ENCODE assay signal across 2 cellular contexts in the genomic region with DNA sequence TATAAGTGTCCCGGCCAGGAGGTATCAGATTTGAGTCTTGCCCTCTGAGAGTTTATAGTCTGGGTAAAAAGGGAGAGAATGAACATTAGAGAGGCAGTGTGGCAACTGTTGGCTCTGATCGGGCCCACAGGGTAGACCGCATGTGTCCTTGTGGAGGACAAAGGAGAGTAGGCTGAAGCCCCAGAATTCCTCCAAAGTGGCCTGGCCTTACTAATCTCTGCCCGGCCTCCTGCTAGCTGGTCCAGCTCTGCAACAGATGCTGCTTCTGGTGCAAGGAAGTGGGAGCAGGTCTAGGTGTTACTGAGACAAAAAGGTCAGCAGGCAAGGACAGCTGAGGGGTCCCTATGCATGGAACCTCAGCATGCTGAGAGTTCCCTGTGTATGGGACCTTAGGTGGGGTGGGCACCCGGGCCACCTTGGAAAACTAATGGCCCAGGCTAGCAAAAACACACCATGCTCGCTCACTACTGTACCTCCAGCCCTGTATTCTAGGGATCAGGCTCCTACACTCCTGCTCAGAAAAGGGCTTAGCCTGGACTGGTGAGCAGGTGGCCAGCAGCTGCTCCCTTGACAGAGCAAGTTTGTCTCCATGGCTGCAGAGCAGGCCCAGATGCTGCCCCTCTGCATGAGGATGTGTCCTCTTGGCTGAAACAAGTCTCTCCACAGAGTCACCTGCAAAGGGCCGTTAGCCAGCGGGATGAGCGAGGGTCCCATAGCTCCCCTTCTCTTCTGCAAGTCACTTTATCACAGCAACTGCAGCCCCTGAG.
TF ChIP-seq lines count a peak whose summit lies in the region.

No MANE protein-coding gene starts in this region.

TF ChIP-seq in H1, 55 proteins besides CTCF, POLR2A, EP300 and RAD21:
- TF ChIP-seq TEAD4 (IDR thresholded peaks at IDR 0.05; ENCODE audit: low read depth, low read length) (no peak), SUZ12 (IDR thresholded peaks at IDR 0.05; ENCODE audit: low read length) (no peak)

TF ChIP-seq in WTC11, 78 proteins besides CTCF, POLR2A, EP300 and RAD21:
- TF ChIP-seq, protein P1, sequence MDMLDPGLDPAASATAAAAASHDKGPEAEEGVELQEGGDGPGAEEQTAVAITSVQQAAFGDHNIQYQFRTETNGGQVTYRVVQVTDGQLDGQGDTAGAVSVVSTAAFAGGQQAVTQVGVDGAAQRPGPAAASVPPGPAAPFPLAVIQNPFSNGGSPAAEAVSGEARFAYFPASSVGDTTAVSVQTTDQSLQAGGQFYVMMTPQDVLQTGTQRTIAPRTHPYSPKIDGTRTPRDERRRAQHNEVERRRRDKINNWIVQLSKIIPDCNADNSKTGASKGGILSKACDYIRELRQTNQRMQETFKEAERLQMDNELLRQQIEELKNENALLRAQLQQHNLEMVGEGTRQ (CRISPR knock-in tag; IDR thresholded peaks at IDR 0.05), result no peak
- no peak for TF ChIP-seq SP1 (CRISPR knock-in tag; conservative IDR thresholded peaks at IDR 0.05)
- TF ChIP-seq, protein P2, sequence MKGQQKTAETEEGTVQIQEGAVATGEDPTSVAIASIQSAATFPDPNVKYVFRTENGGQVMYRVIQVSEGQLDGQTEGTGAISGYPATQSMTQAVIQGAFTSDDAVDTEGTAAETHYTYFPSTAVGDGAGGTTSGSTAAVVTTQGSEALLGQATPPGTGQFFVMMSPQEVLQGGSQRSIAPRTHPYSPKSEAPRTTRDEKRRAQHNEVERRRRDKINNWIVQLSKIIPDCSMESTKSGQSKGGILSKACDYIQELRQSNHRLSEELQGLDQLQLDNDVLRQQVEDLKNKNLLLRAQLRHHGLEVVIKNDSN (CRISPR knock-in tag; IDR thresholded peaks at IDR 0.05), result no peak
- no peak; the same call in 1 of the 2 replicates for TF ChIP-seq TEAD4 (CRISPR knock-in tag; IDR thresholded peaks at IDR 0.05)
- TF ChIP-seq MXD4 (CRISPR knock-in tag; IDR thresholded peaks at IDR 0.05; ENCODE audit: borderline replicate concordance), result no peak
- no peak for TF ChIP-seq ZNF317 (CRISPR knock-in tag; IDR thresholded peaks at IDR 0.05; ENCODE audit: borderline replicate concordance, low read depth)
- TF ChIP-seq, protein P3, sequence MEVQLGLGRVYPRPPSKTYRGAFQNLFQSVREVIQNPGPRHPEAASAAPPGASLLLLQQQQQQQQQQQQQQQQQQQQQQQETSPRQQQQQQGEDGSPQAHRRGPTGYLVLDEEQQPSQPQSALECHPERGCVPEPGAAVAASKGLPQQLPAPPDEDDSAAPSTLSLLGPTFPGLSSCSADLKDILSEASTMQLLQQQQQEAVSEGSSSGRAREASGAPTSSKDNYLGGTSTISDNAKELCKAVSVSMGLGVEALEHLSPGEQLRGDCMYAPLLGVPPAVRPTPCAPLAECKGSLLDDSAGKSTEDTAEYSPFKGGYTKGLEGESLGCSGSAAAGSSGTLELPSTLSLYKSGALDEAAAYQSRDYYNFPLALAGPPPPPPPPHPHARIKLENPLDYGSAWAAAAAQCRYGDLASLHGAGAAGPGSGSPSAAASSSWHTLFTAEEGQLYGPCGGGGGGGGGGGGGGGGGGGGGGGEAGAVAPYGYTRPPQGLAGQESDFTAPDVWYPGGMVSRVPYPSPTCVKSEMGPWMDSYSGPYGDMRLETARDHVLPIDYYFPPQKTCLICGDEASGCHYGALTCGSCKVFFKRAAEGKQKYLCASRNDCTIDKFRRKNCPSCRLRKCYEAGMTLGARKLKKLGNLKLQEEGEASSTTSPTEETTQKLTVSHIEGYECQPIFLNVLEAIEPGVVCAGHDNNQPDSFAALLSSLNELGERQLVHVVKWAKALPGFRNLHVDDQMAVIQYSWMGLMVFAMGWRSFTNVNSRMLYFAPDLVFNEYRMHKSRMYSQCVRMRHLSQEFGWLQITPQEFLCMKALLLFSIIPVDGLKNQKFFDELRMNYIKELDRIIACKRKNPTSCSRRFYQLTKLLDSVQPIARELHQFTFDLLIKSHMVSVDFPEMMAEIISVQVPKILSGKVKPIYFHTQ (CRISPR knock-in tag; IDR thresholded peaks at IDR 0.05), result no peak
- no peak for TF ChIP-seq HMGA2 (CRISPR knock-in tag; IDR thresholded peaks at IDR 0.05)
- TF ChIP-seq NFYB (CRISPR knock-in tag; conservative IDR thresholded peaks at IDR 0.05; ENCODE audit: low read depth), result no peak
- TF ChIP-seq, protein P4, sequence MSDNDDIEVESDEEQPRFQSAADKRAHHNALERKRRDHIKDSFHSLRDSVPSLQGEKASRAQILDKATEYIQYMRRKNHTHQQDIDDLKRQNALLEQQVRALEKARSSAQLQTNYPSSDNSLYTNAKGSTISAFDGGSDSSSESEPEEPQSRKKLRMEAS (CRISPR knock-in tag; IDR thresholded peaks at IDR 0.05), result no peak
- TF ChIP-seq, protein P5, sequence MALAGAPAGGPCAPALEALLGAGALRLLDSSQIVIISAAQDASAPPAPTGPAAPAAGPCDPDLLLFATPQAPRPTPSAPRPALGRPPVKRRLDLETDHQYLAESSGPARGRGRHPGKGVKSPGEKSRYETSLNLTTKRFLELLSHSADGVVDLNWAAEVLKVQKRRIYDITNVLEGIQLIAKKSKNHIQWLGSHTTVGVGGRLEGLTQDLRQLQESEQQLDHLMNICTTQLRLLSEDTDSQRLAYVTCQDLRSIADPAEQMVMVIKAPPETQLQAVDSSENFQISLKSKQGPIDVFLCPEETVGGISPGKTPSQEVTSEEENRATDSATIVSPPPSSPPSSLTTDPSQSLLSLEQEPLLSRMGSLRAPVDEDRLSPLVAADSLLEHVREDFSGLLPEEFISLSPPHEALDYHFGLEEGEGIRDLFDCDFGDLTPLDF (CRISPR knock-in tag; IDR thresholded peaks at IDR 0.05), result no peak
- TF ChIP-seq, protein P6, sequence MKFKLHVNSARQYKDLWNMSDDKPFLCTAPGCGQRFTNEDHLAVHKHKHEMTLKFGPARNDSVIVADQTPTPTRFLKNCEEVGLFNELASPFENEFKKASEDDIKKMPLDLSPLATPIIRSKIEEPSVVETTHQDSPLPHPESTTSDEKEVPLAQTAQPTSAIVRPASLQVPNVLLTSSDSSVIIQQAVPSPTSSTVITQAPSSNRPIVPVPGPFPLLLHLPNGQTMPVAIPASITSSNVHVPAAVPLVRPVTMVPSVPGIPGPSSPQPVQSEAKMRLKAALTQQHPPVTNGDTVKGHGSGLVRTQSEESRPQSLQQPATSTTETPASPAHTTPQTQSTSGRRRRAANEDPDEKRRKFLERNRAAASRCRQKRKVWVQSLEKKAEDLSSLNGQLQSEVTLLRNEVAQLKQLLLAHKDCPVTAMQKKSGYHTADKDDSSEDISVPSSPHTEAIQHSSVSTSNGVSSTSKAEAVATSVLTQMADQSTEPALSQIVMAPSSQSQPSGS (CRISPR knock-in tag; IDR thresholded peaks at IDR 0.05; ENCODE audit: borderline replicate concordance, low read depth), result no peak
- TF ChIP-seq NR3C1 (CRISPR knock-in tag; conservative IDR thresholded peaks at IDR 0.05; ENCODE audit: low read depth), result no peak
- TF ChIP-seq, protein P7, sequence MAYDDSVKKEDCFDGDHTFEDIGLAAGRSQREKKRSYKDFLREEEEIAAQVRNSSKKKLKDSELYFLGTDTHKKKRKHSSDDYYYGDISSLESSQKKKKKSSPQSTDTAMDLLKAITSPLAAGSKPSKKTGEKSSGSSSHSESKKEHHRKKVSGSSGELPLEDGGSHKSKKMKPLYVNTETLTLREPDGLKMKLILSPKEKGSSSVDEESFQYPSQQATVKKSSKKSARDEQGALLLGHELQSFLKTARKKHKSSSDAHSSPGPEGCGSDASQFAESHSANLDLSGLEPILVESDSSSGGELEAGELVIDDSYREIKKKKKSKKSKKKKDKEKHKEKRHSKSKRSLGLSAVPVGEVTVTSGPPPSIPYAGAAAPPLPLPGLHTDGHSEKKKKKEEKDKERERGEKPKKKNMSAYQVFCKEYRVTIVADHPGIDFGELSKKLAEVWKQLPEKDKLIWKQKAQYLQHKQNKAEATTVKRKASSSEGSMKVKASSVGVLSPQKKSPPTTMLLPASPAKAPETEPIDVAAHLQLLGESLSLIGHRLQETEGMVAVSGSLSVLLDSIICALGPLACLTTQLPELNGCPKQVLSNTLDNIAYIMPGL (CRISPR knock-in tag; IDR thresholded peaks at IDR 0.05), result no peak
